25 cellular contexts compared by ENCODE assay signal in genomic region chr12:27212861-27213260, GRCh38. TPM values are rescaled to one million over a fixed set of nuclear protein-coding genes. Genes with fewer than 3 reads are reported as not detected.
DNase-seq lines count a peak whose midpoint lies in the region; ATAC-seq, FAIRE-seq and TF ChIP-seq lines count a peak whose summit lies in the region.
"Had no signal": no experiment of that assay in that cellular context is flagged by ENCODE, and none has a peak within 500 bp of the region (broad histone marks: within the 10 kb centered on the region; RNA-seq: fewer than 3 reads in every experiment).

No MANE protein-coding gene starts in this region.

- ATAC-seq in A549 (no peak), HepG2 (no peak), right lobe of liver (no peak), HG03097 (IDR thresholded peaks at IDR 0.05; ENCODE audit: low FRiP score, unreplicated experiment) (no peak), right cardiac atrium (no peak)
- ATAC-seq: GM12878 had no signal

- 81% methylated on average over 1 of the region's 1 CpG for WGBS in A549 (ENCODE audit: missing lambda C conversion rate)
- 73% methylated on average over 1 of the region's 1 CpG for WGBS in HepG2 (ENCODE audit: low lambda C conversion rate)
- 45% methylated on average over 1 of the region's 1 CpG for whole genome bisulfite sequencing in right lobe of liver (ENCODE audit: insufficient coverage, low coverage, low lambda C conversion rate, missing lambda C conversion rate)
- WGBS in right cardiac atrium: 97% methylated on average over 1 of the region's 1 CpG

- H2AFZ ChIP-seq in OCI-LY3 (ENCODE audit: low read depth, low read length): 0 out of 2 replicates have a peak overlapping the region, but pooled peaks have one; percentile 48
- no peak overlapping the region for H2AFZ ChIP-seq in HepG2 (ENCODE audit: low read length)

- H3K27ac ChIP-seq in A549 (no peak overlapping the region), OCI-LY3 (ENCODE audit: low read length) (peak overlapping the region; percentile 53), HepG2 (ENCODE audit: extremely low read length, insufficient read depth, low read length) (peak overlapping the region; percentile 91), right lobe of liver (peak overlapping the region in 2 of 3 donors; percentile 84 to 86), right cardiac atrium (ENCODE audit: low read length) (no peak overlapping the region)
- H3K27ac ChIP-seq: 22Rv1, BLaER1 had no signal

- no peak for TF ChIP-seq CTCF in A549 (IDR thresholded peaks at IDR 0.05)
- no peak for TF ChIP-seq CTCF in OCI-LY3 (IDR thresholded peaks at IDR 0.05; ENCODE audit: low read depth, low read length)
- no peak for TF ChIP-seq CTCF in HepG2 (CRISPR knock-in tag; IDR thresholded peaks at IDR 0.05)
- TF ChIP-seq CTCF in right lobe of liver (IDR thresholded peaks at IDR 0.05): no peak

- H3K36me3 ChIP-seq in OCI-LY3 (replicated peaks; ENCODE audit: low read depth, low read length) (peaks cover 16% of the 10 kb centered on the region), HepG2 (replicated peaks in 1 of 2; ENCODE audit: control insufficient read depth in 1 of 2, insufficient read depth in 2 of 2, low read length in 2 of 2) (no peaks in the 10 kb centered on the region), right lobe of liver (no peaks in the 10 kb centered on the region)
- H3K36me3 ChIP-seq: BE2C, BLaER1 had no signal

- no peak for TF ChIP-seq EP300 in A549 (IDR thresholded peaks at IDR 0.05)
- TF ChIP-seq EP300 in HepG2 (IDR thresholded peaks at IDR 0.05; ENCODE audit: low read depth in 2 of 2, low read length in 2 of 2): no peak
- no peak for TF ChIP-seq EP300 in HepG2 (CRISPR knock-in tag; IDR thresholded peaks at IDR 0.05; ENCODE audit: borderline replicate concordance)

- in situ Hi-C loops in HepG2 (cut with HindIII; ENCODE audit: extremely low pct_ligation_motif_present, low pct_unique_long_range_greater_than_20kb): no loop called here

- CTCF ChIA-PET in A549 (lab: Yijun Ruan, JAX): interaction anchor here (2.3 kb wide), 1 partner anchor 23 kb away, joined by 9 read pairs; no protein-coding TSS in a partner anchor
- CTCF ChIA-PET in HepG2 (lab: Yijun Ruan, JAX; ENCODE audit: low intra/inter-chr PET ratio, low total read pairs): no interaction called here

- H3K27me3 ChIP-seq in OCI-LY3 (ENCODE audit: low read depth, low read length) (no peaks in the 10 kb centered on the region), HepG2 (ENCODE audit: control insufficient read depth in 1 of 2, insufficient read depth in 2 of 2, low read length in 2 of 2) (no peaks in the 10 kb centered on the region), right lobe of liver (no peaks in the 10 kb centered on the region), right cardiac atrium (ENCODE audit: control insufficient read depth, insufficient read depth) (no peaks in the 10 kb centered on the region)
- H3K27me3 ChIP-seq: BE2C, BLaER1 had no signal

- H4K20me1 ChIP-seq in OCI-LY3 (ENCODE audit: insufficient read depth, low read length) (no peaks in the 10 kb centered on the region), HepG2 (ENCODE audit: insufficient read depth, low read length) (no peaks in the 10 kb centered on the region)
- H4K20me1 ChIP-seq: BLaER1 had no signal

- H3K79me2 ChIP-seq in OCI-LY3 (ENCODE audit: low read length) (no peaks in the 10 kb centered on the region), HepG2 (ENCODE audit: insufficient read depth, low read length) (no peaks in the 10 kb centered on the region)

- DNase-seq in A549 (ENCODE audit: low read depth in 1 of 2, low spot score in 1 of 2) (no peak), HepG2 (ENCODE audit: low spot score) (no peak), right lobe of liver (no peak), right cardiac atrium (no peak)
- no peak for DNase-seq in activated naive CD4-positive, alpha-beta T cell treated with Interleukin-2 at 50 U/mL for 16 hours
- DNase-seq: ACHN; BE2C; C1 segment of cervical spinal cord; CD4-positive, alpha-beta memory T cell; CD4-positive, CD25-positive, alpha-beta regulatory T cell; CD8-positive, alpha-beta memory T cell; COR-L47; DMS 273 treated with DMSO at 0.1 percent for 48 hours; DMS153; DMS53; DMS79; DND-41; EL; GDM1 had no signal

- BruUV-seq in HepG2 (replicated peaks; lab: Mats Ljungman, UMichigan): no TSS peak

- POLR2A ChIA-PET in A549 (lab: Yijun Ruan, JAX) (no interaction called here), HepG2 (lab: Yijun Ruan, JAX) (interaction anchor here (0.6 to 1.8 kb wide), 3 partner anchors 12 to 90 kb away, joined by 3 to 4 read pairs (median 4); partner anchors contain the start of gene STK38L)

- FAIRE-seq in A549 (lab: Jason Lieb, UNC): no peak
- FAIRE-seq in HepG2 (lab: Jason Lieb, UNC): no peak
- FAIRE-seq: GM18507 had no signal

- H3K4me2 ChIP-seq in A549 (no peak overlapping the region), OCI-LY3 (ENCODE audit: low read length) (peak overlapping the region; percentile 23), HepG2 (ENCODE audit: low read depth, low read length) (peak overlapping the region; percentile 89)
- H3K4me2 ChIP-seq: BLaER1 had no signal

- H3K9ac ChIP-seq in OCI-LY3 (ENCODE audit: low read length): peak overlapping the region; percentile 33; the same call in 1 of the 2 replicates
- no peak overlapping the region for H3K9ac ChIP-seq in HepG2 (ENCODE audit: insufficient read depth, low read depth, low read length)
- H3K9ac ChIP-seq: BLaER1 had no signal

- intact Hi-C loops in HepG2 (cut with micrococcal nuclease; ENCODE audit: unreplicated experiment) (no loop called here), right lobe of liver (cut with DNase I) (no loop called here), right cardiac atrium (cut with DNase I) (no loop called here)

- H3K4me1 ChIP-seq in A549: no peaks in the 10 kb centered on the region
- H3K4me1 ChIP-seq in OCI-LY3 (ENCODE audit: low read length): peaks cover 58% of the 10 kb centered on the region
- peaks cover 23% of the 10 kb centered on the region for H3K4me1 ChIP-seq in HepG2 (ENCODE audit: insufficient read depth, low read length)
- peaks cover 0 to 23% (median 4%) of the 10 kb centered on the region in 4 donors for H3K4me1 ChIP-seq in right lobe of liver
- no peaks in the 10 kb centered on the region for H3K4me1 ChIP-seq in right cardiac atrium (ENCODE audit: control insufficient read depth, insufficient read depth, low read length)
- H3K4me1 ChIP-seq: BE2C, BLaER1 had no signal

- no peak for TF ChIP-seq POLR2A in A549 (IDR thresholded peaks at IDR 0.05; ENCODE audit: low read length)
- no peak for TF ChIP-seq POLR2A in HepG2 (IDR thresholded peaks at IDR 0.05; ENCODE audit: insufficient read depth in 1 of 2, low read depth in 2 of 2, low read length in 2 of 2)
- no peak for TF ChIP-seq POLR2A in right lobe of liver (IDR thresholded peaks at IDR 0.05)

- TF ChIP-seq RAD21 in A549 (conservative IDR thresholded peaks at IDR 0.05 in 1 of 2, IDR thresholded peaks at IDR 0.05 in 1 of 2): no peak
- TF ChIP-seq RAD21 in HepG2 (CRISPR knock-in tag; IDR thresholded peaks at IDR 0.05): no peak

- H3K4me3 ChIP-seq in A549 (no peak overlapping the region), OCI-LY3 (ENCODE audit: low read length) (no peak overlapping the region), HepG2 (replicated peaks in 1 of 3; ENCODE audit: insufficient read depth in 1 of 3, low read depth in 2 of 3, low read length in 3 of 3) (peak overlapping the region in 1 of 3 experiments; percentile 24; a peak in 2 of 6 replicates), right lobe of liver (peak overlapping the region in 1 of 3 donors; percentile 14), right cardiac atrium (ENCODE audit: low read length) (no peak overlapping the region)
- H3K4me3 ChIP-seq: BLaER1, GM12878 had no signal

- H3K9me3 ChIP-seq in A549 (peaks cover 2% of the 10 kb centered on the region; the same call in 1 of the 3 replicates), OCI-LY3 (ENCODE audit: insufficient read depth, low read length) (peaks cover 13% of the 10 kb centered on the region; the same call in 1 of the 2 replicates), HepG2 (ENCODE audit: low read length) (no peaks in the 10 kb centered on the region), right lobe of liver (no peaks in the 10 kb centered on the region), right cardiac atrium (ENCODE audit: control insufficient read depth, low read length) (no peaks in the 10 kb centered on the region)
- H3K9me3 ChIP-seq: BE2C had no signal

TF ChIP-seq in A549, 52 proteins besides CTCF, POLR2A, EP300 and RAD21 (continues in another document):
- TF ChIP-seq CEBPB (IDR thresholded peaks at IDR 0.05): no peak

RNA-seq across cellular contexts. Expression of gene STK38L, which starts 31.2 kb away (rescaled TPM):
- polyA plus RNA-seq in A549 (2011; rRNA removed) (24.2 and 32.2 TPM in 2 replicates), A549 (2017; fragmentation: RNase III; extraction: RNeasy Plus Mini Kit Qiagen cat#74134 plus additional on column Dnase treatment) (13.9 to 17.3 TPM (median 16.3 TPM) in 3 replicates), HepG2 (2011; rRNA removed) (5.6 and 6.1 TPM in 2 replicates), right cardiac atrium (19.5 TPM)
- polyA plus RNA-seq in A549 (2012; cell fraction: cytosol; rRNA removed): 3.6 and 4.2 TPM in 2 replicates
- polyA plus RNA-seq in A549 (2012; cell fraction: nucleus; rRNA removed): 1.9 and 3.4 TPM in 2 replicates
- polyA minus RNA-seq in A549 (2011; rRNA and poly(A)+ RNA removed): 7.5 and 8.0 TPM in 2 replicates
- total RNA-seq in HepG2 (2016; rRNA removed; fragmentation: Illumina TruSeq; extraction: Trizol) (26.4 and 50.0 TPM in 2 replicates), right lobe of liver (10 to 100 TPM in 1 of 6 experiments, 1 to 10 TPM in 5; 6.0 to 18.1 (median 7.3) TPM), right cardiac atrium (100 to 1,000 TPM in 1 of 4 donors, 10 to 100 TPM in 3; 59.1 to 160 (median 63.7) TPM)
- 3.3 and 3.9 TPM in 2 replicates for total RNA-seq in HepG2 (2016; cell fraction: cytosol; rRNA removed; fragmentation: Illumina TruSeq; extraction: Trizol; ENCODE audit: low read depth)
- total RNA-seq in HepG2 (2016; cell fraction: insoluble cytoplasmic fraction; rRNA removed; fragmentation: Illumina TruSeq; extraction: Trizol): 28.4 and 50.0 TPM in 2 replicates
- 9.2 and 9.5 TPM in 2 replicates for total RNA-seq in HepG2 (2016; cell fraction: membrane; rRNA removed; fragmentation: Illumina TruSeq; extraction: Trizol)
- 16.6 and 22.0 TPM in 2 replicates for total RNA-seq in HepG2 (2016; cell fraction: nucleus; rRNA removed; fragmentation: Illumina TruSeq; extraction: Trizol)
- polyA plus RNA-seq in HepG2 (2011; cell fraction: cytosol; rRNA removed): 1.7 and 2.9 TPM in 2 replicates
- 4.0 and 6.4 TPM in 2 replicates for polyA plus RNA-seq in HepG2 (2011; cell fraction: nucleus; rRNA removed)
- 9.9 and 10.9 TPM in 2 replicates for polyA plus RNA-seq in HepG2 (2012)
- polyA plus RNA-seq in HepG2 (2016; cell fraction: cytosol; fragmentation: Illumina TruSeq; extraction: Trizol; ENCODE audit: low read depth): 1.5 and 2.2 TPM in 2 replicates
- 24.1 and 27.8 TPM in 2 replicates for polyA plus RNA-seq in HepG2 (2016; cell fraction: insoluble cytoplasmic fraction; fragmentation: Illumina TruSeq; extraction: Trizol; ENCODE audit: low read depth)
- 4.4 and 5.5 TPM in 2 replicates for polyA plus RNA-seq in HepG2 (2016; cell fraction: membrane; fragmentation: Illumina TruSeq; extraction: Trizol; ENCODE audit: low read depth)
- 16.5 and 18.5 TPM in 2 replicates for polyA plus RNA-seq in HepG2 (2016; cell fraction: nucleus; fragmentation: Illumina TruSeq; extraction: Trizol; ENCODE audit: insufficient read depth, low read depth)
- 2.7 and 5.1 TPM in 2 replicates for polyA minus RNA-seq in HepG2 (2011; rRNA and poly(A)+ RNA removed; ENCODE audit: low replicate concordance)
- 6.2 and 11.1 TPM in 2 replicates for polyA minus RNA-seq in HepG2 (2011; cell fraction: cytosol; rRNA and poly(A)+ RNA removed)
- polyA minus RNA-seq in HepG2 (2011; cell fraction: nucleus; rRNA and poly(A)+ RNA removed): 17.9 and 20.6 TPM in 2 replicates

Comparison
In these comparisons a context has a peak if more than half of its experiments do, and no peak if none do; other contexts are left out.
1. H3K27ac ChIP-seq: peak in OCI-LY3 (single experiment), HepG2 (single experiment) and right lobe of liver (2 of 3); none in A549 (0 of 2) and right cardiac atrium (single experiment).
2. Of the 38 proteins assayed by ChIP-seq in both HepG2 and A549: peak only in HepG2: none; only in A549: none; in both: MAFK; in neither: 37.